25 cellular contexts compared by ENCODE assay signal in genomic region chr12:54230555-54230954, GRCh38. TPM values are rescaled to one million over a fixed set of nuclear protein-coding genes. Genes with fewer than 3 reads are reported as not detected.
DNase-seq lines count a peak whose midpoint lies in the region; ATAC-seq, FAIRE-seq and TF ChIP-seq lines count a peak whose summit lies in the region.
"Had no signal": no experiment of that assay in that cellular context is flagged by ENCODE, and none has a peak within 500 bp of the region (broad histone marks: within the 10 kb centered on the region; RNA-seq: fewer than 3 reads in every experiment).

No MANE protein-coding gene starts in this region.

- no peak for TF ChIP-seq CTCF in right atrium auricular region (IDR thresholded peaks at IDR 0.05)
- peak; percentile 14 for TF ChIP-seq CTCF in bronchial epithelial cell (IDR thresholded peaks at IDR 0.05; ENCODE audit: insufficient read depth, low read length, severe bottlenecking)
- TF ChIP-seq CTCF in mesothelial cell of epicardium (IDR thresholded peaks at IDR 0.05; ENCODE audit: unreplicated experiment), result no peak
- TF ChIP-seq CTCF in thoracic aorta (IDR thresholded peaks at IDR 0.05), result no peak

- no peak for FAIRE-seq in bronchial epithelial cell (lab: Jason Lieb, UNC)
- FAIRE-seq: A204.1, urothelium cell line had no signal

- no peaks in the 10 kb centered on the region for H3K27me3 Mint-ChIP-seq in mesothelial cell of epicardium (ENCODE audit: low read depth)
- peaks cover 0 to 2% of the 10 kb centered on the region in 2 donors for H3K27me3 Mint-ChIP-seq in natural killer cell treated with Interleukin-12 subunit alpha and Interleukin-12 subunit beta and Interleukin-15 and Interleukin-18, amount 100 ng/mL, for 72 hours
- H3K27me3 Mint-ChIP-seq: activated CD4-positive, alpha-beta memory T cell treated with anti-CD3 and anti-CD28 coated beads, Interleukin-2, amount 10 ng/mL, durations not matched to agents 7 days and 5 days; B cell; progenitor cell of endocrine pancreas had no signal

- H3K36me3 Mint-ChIP-seq in mesothelial cell of epicardium, result peaks cover 4% of the 10 kb centered on the region
- H3K36me3 Mint-ChIP-seq in natural killer cell treated with Interleukin-12 subunit alpha and Interleukin-12 subunit beta and Interleukin-15 and Interleukin-18, amount 100 ng/mL, for 72 hours, result no peaks in the 10 kb centered on the region

- 72% methylated on average over 2 of the region's 2 CpGs for WGBS in right cardiac atrium

- no peaks in the 10 kb centered on the region for H3K27me3 ChIP-seq in right atrium auricular region
- H3K27me3 ChIP-seq in right cardiac atrium (ENCODE audit: control insufficient read depth, insufficient read depth), result no peaks in the 10 kb centered on the region
- no peaks in the 10 kb centered on the region for H3K27me3 ChIP-seq in bronchial epithelial cell (ENCODE audit: control insufficient read depth, insufficient read depth, low read length)
- H3K27me3 ChIP-seq in thoracic aorta (replicated peaks; ENCODE audit: insufficient read depth), result no peaks in the 10 kb centered on the region
- H3K27me3 ChIP-seq: esophagus muscularis mucosa had no signal

- H3K9me3 Mint-ChIP-seq in mesothelial cell of epicardium, result no peaks in the 10 kb centered on the region
- no peaks in the 10 kb centered on the region for H3K9me3 Mint-ChIP-seq in natural killer cell treated with Interleukin-12 subunit alpha and Interleukin-12 subunit beta and Interleukin-15 and Interleukin-18, amount 100 ng/mL, for 72 hours
- H3K9me3 Mint-ChIP-seq: activated CD4-positive, alpha-beta memory T cell treated with anti-CD3 and anti-CD28 coated beads, Interleukin-2, amount 10 ng/mL, durations not matched to agents 7 days and 5 days; H9 had no signal

- no peak overlapping the region for H3K4me3 ChIP-seq in right atrium auricular region
- no peak overlapping the region for H3K4me3 ChIP-seq in right cardiac atrium (ENCODE audit: low read length)
- H3K4me3 ChIP-seq in bronchial epithelial cell (ENCODE audit: low read depth, low read length), result no peak overlapping the region
- no peak overlapping the region for H3K4me3 ChIP-seq in thoracic aorta
- H3K4me3 ChIP-seq: esophagus muscularis mucosa had no signal

- H3K36me3 ChIP-seq in right atrium auricular region, result no peaks in the 10 kb centered on the region
- no peaks in the 10 kb centered on the region for H3K36me3 ChIP-seq in bronchial epithelial cell (ENCODE audit: control insufficient read depth, insufficient read depth, low read length)
- no peaks in the 10 kb centered on the region for H3K36me3 ChIP-seq in thoracic aorta
- H3K36me3 ChIP-seq: esophagus muscularis mucosa had no signal

- H3K27ac ChIP-seq in right atrium auricular region, result peak overlapping the region; percentile 64 to 65
- no peak overlapping the region for H3K27ac ChIP-seq in right cardiac atrium (ENCODE audit: low read length)
- peak overlapping the region; percentile 18 to 63 for H3K27ac ChIP-seq in thoracic aorta

- intact Hi-C loops in right cardiac atrium (cut with DNase I), result no loop called here

- H3K4me1 ChIP-seq in right atrium auricular region (peaks cover 0 to 8% of the 10 kb centered on the region in 2 donors), right cardiac atrium (ENCODE audit: control insufficient read depth, insufficient read depth, low read length) (no peaks in the 10 kb centered on the region), thoracic aorta (ENCODE audit: control insufficient read depth in 1 of 2, low read depth in 2 of 2) (peaks cover 3 to 18% of the 10 kb centered on the region in 2 donors)
- H3K4me1 ChIP-seq: Caco-2 had no signal

- DNase-seq in right atrium auricular region (ENCODE audit: low spot score) (no peak), right cardiac atrium (no peak), bronchial epithelial cell (ENCODE audit: low read depth) (peak; percentile 58), mesothelial cell of epicardium (ENCODE audit: low spot score in 2 of 2, unreplicated experiment in 2 of 2) (no peak), thoracic aorta (ENCODE audit: low spot score) (no peak), DMS 273 treated with DMSO at 0.1 percent for 48 hours (lab: John Stamatoyannopoulos, UW) (no peak)
- no peak for DNase-seq in natural killer cell treated with Interleukin-12 subunit alpha and Interleukin-12 subunit beta and Interleukin-15 and Interleukin-18, amount 100 ng/mL, for 72 hours (ENCODE audit: low spot score)
- DNase-seq: activated CD4-positive, alpha-beta memory T cell treated with anti-CD3 and anti-CD28 coated beads, Interleukin-2, amount 10 ng/mL, durations not matched to agents 7 days and 5 days; activated CD4-positive, CD25-positive, alpha-beta regulatory T cell; activated effector memory CD4-positive, alpha-beta T cell treated with anti-CD3 and anti-CD28 coated beads, Interleukin-2, amount 50 U/mL, for 16 hours; Caco-2; DMS79 treated with DMSO at 0.1 percent for 48 hours; effector CD8-positive, alpha-beta T cell; H9; NCI-H2081; NCI-H345; OCI-M1; stimulated activated CD4-positive, alpha-beta T cell treated with anti-CD3 and anti-CD28 coated beads, Interleukin-1b, Interleukin-23, amount 100 ng/mL, for 48 hours; T1000 had no signal

- ATAC-seq in right cardiac atrium, result no peak
- ATAC-seq in thoracic aorta (ENCODE audit: insufficient number of reproducible peaks, low FRiP score, low read depth), result no peak
- no peak for ATAC-seq in HG03135 (IDR thresholded peaks at IDR 0.05; ENCODE audit: unreplicated experiment)
- no peak for ATAC-seq in natural killer cell treated with Interleukin-12 subunit alpha and Interleukin-12 subunit beta and Interleukin-15 and Interleukin-18, amount 100 ng/mL, for 72 hours

- peak overlapping the region; percentile 17 for H3K27ac Mint-ChIP-seq in mesothelial cell of epicardium
- H3K27ac Mint-ChIP-seq in natural killer cell treated with Interleukin-12 subunit alpha and Interleukin-12 subunit beta and Interleukin-15 and Interleukin-18, amount 100 ng/mL, for 72 hours, result no peak overlapping the region
- H3K27ac Mint-ChIP-seq: activated CD4-positive, alpha-beta memory T cell treated with anti-CD3 and anti-CD28 coated beads, Interleukin-2, amount 10 ng/mL, durations not matched to agents 7 days and 5 days; progenitor cell of endocrine pancreas had no signal

- H3K4me3 Mint-ChIP-seq in mesothelial cell of epicardium, result no peak overlapping the region
- H3K4me3 Mint-ChIP-seq in natural killer cell treated with Interleukin-12 subunit alpha and Interleukin-12 subunit beta and Interleukin-15 and Interleukin-18, amount 100 ng/mL, for 72 hours, result no peak overlapping the region
- H3K4me3 Mint-ChIP-seq: activated CD4-positive, alpha-beta memory T cell treated with anti-CD3 and anti-CD28 coated beads, Interleukin-2, amount 10 ng/mL, durations not matched to agents 7 days and 5 days; B cell; H9 had no signal

- H3K9me3 ChIP-seq in right atrium auricular region (no peaks in the 10 kb centered on the region), right cardiac atrium (ENCODE audit: control insufficient read depth, low read length) (no peaks in the 10 kb centered on the region), thoracic aorta (no peaks in the 10 kb centered on the region)
- H3K9me3 ChIP-seq: Caco-2, esophagus muscularis mucosa had no signal

- H3K4me1 Mint-ChIP-seq in mesothelial cell of epicardium, result peaks cover 29% of the 10 kb centered on the region
- H3K4me1 Mint-ChIP-seq in natural killer cell treated with Interleukin-12 subunit alpha and Interleukin-12 subunit beta and Interleukin-15 and Interleukin-18, amount 100 ng/mL, for 72 hours (ENCODE audit: low read depth in 2 of 2), result no peaks in the 10 kb centered on the region

RNA-seq across cellular contexts. Expression of gene SMUG1, which starts 41.8 kb away (rescaled TPM):
- total RNA-seq in right atrium auricular region (10 to 100 TPM; 14.5 to 29.4 TPM), right cardiac atrium (10 to 100 TPM; 16.8 to 20.7 (median 18.6) TPM), bronchial epithelial cell (36.1 and 48.5 TPM in 2 replicates), mesothelial cell of epicardium (39.5 to 47.1 TPM (median 46.1 TPM) in 3 replicates), thoracic aorta (10 to 100 TPM; 29.4 to 39.3 TPM)
- 26.3 TPM for polyA plus RNA-seq in right cardiac atrium
- total RNA-seq in natural killer cell treated with Interleukin-12 subunit alpha and Interleukin-12 subunit beta and Interleukin-15 and Interleukin-18, amount 100 ng/mL, for 72 hours, result 10 to 100 TPM; 25.2 to 25.3 TPM

RNA-seq across cellular contexts. Expression of gene CBX5, which starts 49.4 kb away (rescaled TPM):
- 10 to 100 TPM; 33.0 to 33.9 TPM for total RNA-seq in right atrium auricular region
- 10 to 100 TPM; 55.1 to 68.2 (median 57.1) TPM for total RNA-seq in right cardiac atrium
- polyA plus RNA-seq in right cardiac atrium, result 23.0 TPM
- total RNA-seq in bronchial epithelial cell, result 13.2 and 16.0 TPM in 2 replicates
- 209 to 219 TPM (median 217 TPM) in 3 replicates for total RNA-seq in mesothelial cell of epicardium
- total RNA-seq in thoracic aorta, result 10 to 100 TPM; 37.6 to 52.7 TPM
- 10 to 100 TPM; 65.6 to 73.6 TPM for total RNA-seq in natural killer cell treated with Interleukin-12 subunit alpha and Interleukin-12 subunit beta and Interleukin-15 and Interleukin-18, amount 100 ng/mL, for 72 hours

RNA-seq across cellular contexts. Expression of gene HNRNPA1, which starts 50.0 kb away (rescaled TPM):
- 100 to 1,000 TPM; 237 to 404 TPM for total RNA-seq in right atrium auricular region
- 100 to 1,000 TPM; 425 to 572 (median 530) TPM for total RNA-seq in right cardiac atrium
- 405 TPM for polyA plus RNA-seq in right cardiac atrium
- total RNA-seq in bronchial epithelial cell, result 329 and 428 TPM in 2 replicates
- total RNA-seq in mesothelial cell of epicardium, result 2,201 to 2,231 TPM (median 2,205 TPM) in 3 replicates
- total RNA-seq in thoracic aorta, result 100 to 1,000 TPM; 219 to 695 TPM
- total RNA-seq in natural killer cell treated with Interleukin-12 subunit alpha and Interleukin-12 subunit beta and Interleukin-15 and Interleukin-18, amount 100 ng/mL, for 72 hours, result 1,000 to 10,000 TPM in 1 of 2 donors, 100 to 1,000 TPM in 1; 997 to 1,580 TPM
